Comparison of ENCODE assay signal across 18 cellular contexts in the genomic region with DNA sequence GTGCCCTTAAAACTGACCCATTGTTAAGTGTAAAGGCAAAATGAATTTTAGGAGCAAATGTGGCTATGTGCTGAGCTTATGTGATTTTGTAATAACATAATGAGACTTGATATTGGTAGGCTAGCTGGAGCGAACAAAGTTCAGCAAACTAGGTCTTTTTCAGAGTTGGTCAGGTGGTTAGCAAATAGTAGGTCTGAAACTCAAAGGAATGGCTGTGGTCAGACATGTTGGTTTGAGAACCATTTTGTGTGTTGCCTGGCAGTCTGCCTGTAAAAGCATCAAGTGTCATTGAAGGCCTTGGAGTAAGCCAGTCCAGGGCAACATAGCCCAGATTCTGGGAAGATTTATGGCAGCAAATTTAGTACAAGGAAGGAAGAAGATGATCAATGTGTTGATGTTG. TPM values are rescaled to one million over a fixed set of nuclear protein-coding genes. Genes with fewer than 3 reads are reported as not detected.
A peak's percentile ranks its signal among the peaks of the same experiment; 100 is the strongest.
DNase-seq lines count a peak whose midpoint lies in the region; ATAC-seq and TF ChIP-seq lines count a peak whose summit lies in the region.
"Had no signal": no experiment of that assay in that cellular context is flagged by ENCODE, and none has a peak within 500 bp of the region (broad histone marks: within the 10 kb centered on the region; RNA-seq: fewer than 3 reads in every experiment).

No MANE protein-coding gene starts in this region.

- H3K27me3 Mint-ChIP-seq in GM23338 (ENCODE audit: insufficient read depth, low read depth, poor library complexity) (no peaks in the 10 kb centered on the region), glutamatergic neuron (ENCODE audit: unreplicated experiment) (peaks cover 3% of the 10 kb centered on the region)

- H3F3A ChIP-seq in GM23338 (replicated peaks; ENCODE audit: low read depth): no peaks in the 10 kb centered on the region

- H3K27ac Mint-ChIP-seq in GM23338 (no peak overlapping the region), glutamatergic neuron (ENCODE audit: unreplicated experiment) (no peak overlapping the region)
- H3K27ac Mint-ChIP-seq: CD14-positive monocyte had no signal

- no peaks in the 10 kb centered on the region for H3K27me3 ChIP-seq in GM23338 (ENCODE audit: insufficient read depth)
- H3K27me3 ChIP-seq: Peyer's patch had no signal

- H3K36me3 Mint-ChIP-seq in GM23338 (ENCODE audit: low read depth): peaks cover 47% of the 10 kb centered on the region
- H3K36me3 Mint-ChIP-seq in glutamatergic neuron (ENCODE audit: unreplicated experiment): no peaks in the 10 kb centered on the region

- H3K27ac ChIP-seq in GM23338 (ENCODE audit: low read depth): peak overlapping the region; percentile 42; the same call in 1 of the 2 replicates
- H3K27ac ChIP-seq: GM23248, Peyer's patch had no signal

- peaks cover 14% of the 10 kb centered on the region for H3K36me3 ChIP-seq in GM23338 (ENCODE audit: insufficient read depth)

- peaks cover 6% of the 10 kb centered on the region for H3K4me1 Mint-ChIP-seq in GM23338
- H3K4me1 Mint-ChIP-seq in glutamatergic neuron (ENCODE audit: low read depth, unreplicated experiment): no peaks in the 10 kb centered on the region

- H3K4me2 ChIP-seq in GM23338: no peak overlapping the region

- H3K4me1 ChIP-seq in GM23338 (ENCODE audit: insufficient read depth): peaks cover 4% of the 10 kb centered on the region; the same call in 1 of the 2 replicates

- H3K9me3 Mint-ChIP-seq in GM23338 (no peaks in the 10 kb centered on the region), glutamatergic neuron (ENCODE audit: unreplicated experiment) (peaks cover 2% of the 10 kb centered on the region)
- H3K9me3 Mint-ChIP-seq: CD14-positive monocyte had no signal

- H3K4me3 ChIP-seq in GM23338 (no peak overlapping the region), choroid plexus epithelial cell (ENCODE audit: low read depth, low read length) (no peak overlapping the region)
- H3K4me3 ChIP-seq: GM23248, Peyer's patch had no signal

- H3K4me3 Mint-ChIP-seq in GM23338 (no peak overlapping the region), glutamatergic neuron (ENCODE audit: unreplicated experiment) (no peak overlapping the region)
- H3K4me3 Mint-ChIP-seq: CD14-positive monocyte had no signal

- H4K20me1 ChIP-seq in GM23338 (replicated peaks; ENCODE audit: insufficient read depth): peaks cover 23% of the 10 kb centered on the region

- no peaks in the 10 kb centered on the region for H3K9me2 ChIP-seq in GM23338 (ENCODE audit: insufficient read depth)

- peaks cover 68% of the 10 kb centered on the region for H3K79me2 ChIP-seq in GM23338 (replicated peaks; ENCODE audit: insufficient read depth)

- DNase-seq in GM23338 (ENCODE audit: low spot score) (no peak), RPMI7951 (ENCODE audit: low read depth) (peak; percentile 23), choroid plexus epithelial cell (ENCODE audit: low read depth) (peak; percentile 63), myocyte (ENCODE audit: low read depth) (peak; percentile 82), glutamatergic neuron (no peak)
- no peak for DNase-seq in stimulated activated naive CD4-positive, alpha-beta T cell treated with Interleukin-2 at 50 U/mL for 16 hours (lab: John Stamatoyannopoulos, UW)
- DNase-seq: COR-L47, GM23248, KBM-7, MM.1S, NCI-H1105, NCI-H1694 treated with DMSO at 0.1 percent for 48 hours, NCI-H345, Peyer's patch, SHP77 had no signal

- no peak for TF ChIP-seq CTCF in GM23338 (conservative IDR thresholded peaks at IDR 0.05; ENCODE audit: low read depth in 2 of 2)
- no peak for TF ChIP-seq CTCF in choroid plexus epithelial cell (conservative IDR thresholded peaks at IDR 0.05; ENCODE audit: low read depth, low read length)
- no peak for TF ChIP-seq CTCF in glutamatergic neuron (IDR thresholded peaks at IDR 0.05; ENCODE audit: partially characterized antibody, unreplicated experiment)

- no peak for ATAC-seq in GM23338
- no peak for ATAC-seq in esophagus mucosa
- no peak for ATAC-seq in GM21423 (IDR thresholded peaks at IDR 0.05; ENCODE audit: unreplicated experiment)

- H2AFZ ChIP-seq in GM23338: no peak overlapping the region
- H2AFZ ChIP-seq: GM23248 had no signal

TF ChIP-seq in GM23338, 12 proteins besides CTCF, POLR2A, EP300 and RAD21:
- TF ChIP-seq, protein P1, sequence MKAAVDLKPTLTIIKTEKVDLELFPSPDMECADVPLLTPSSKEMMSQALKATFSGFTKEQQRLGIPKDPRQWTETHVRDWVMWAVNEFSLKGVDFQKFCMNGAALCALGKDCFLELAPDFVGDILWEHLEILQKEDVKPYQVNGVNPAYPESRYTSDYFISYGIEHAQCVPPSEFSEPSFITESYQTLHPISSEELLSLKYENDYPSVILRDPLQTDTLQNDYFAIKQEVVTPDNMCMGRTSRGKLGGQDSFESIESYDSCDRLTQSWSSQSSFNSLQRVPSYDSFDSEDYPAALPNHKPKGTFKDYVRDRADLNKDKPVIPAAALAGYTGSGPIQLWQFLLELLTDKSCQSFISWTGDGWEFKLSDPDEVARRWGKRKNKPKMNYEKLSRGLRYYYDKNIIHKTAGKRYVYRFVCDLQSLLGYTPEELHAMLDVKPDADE (IDR thresholded peaks at IDR 0.05): no peak
- no peak for TF ChIP-seq ZNF331 (CRISPR knock-in tag; IDR thresholded peaks at IDR 0.05; ENCODE audit: low read depth)
- no peak for TF ChIP-seq STAT1 (IDR thresholded peaks at IDR 0.05; ENCODE audit: unreplicated experiment)
- no peak for TF ChIP-seq NANOG (IDR thresholded peaks at IDR 0.05; ENCODE audit: borderline replicate concordance)
- TF ChIP-seq JUNB (IDR thresholded peaks at IDR 0.05; ENCODE audit: unreplicated experiment): no peak
- TF ChIP-seq EZH2 (IDR thresholded peaks at IDR 0.05; ENCODE audit: low read depth, unreplicated experiment): no peak
- no peak for TF ChIP-seq ZNF114 (CRISPR knock-in tag; IDR thresholded peaks at IDR 0.05)
- no peak for TF ChIP-seq CREB1 (CRISPR knock-in tag; IDR thresholded peaks at IDR 0.05; ENCODE audit: low read depth)

RNA-seq across cellular contexts. Expression of a gene that starts 16.4 kb away (rescaled TPM):
- total RNA-seq in GM23338 (2014; rRNA removed; shearing (Covaris generic)): 79.8 and 89.8 TPM in 2 replicates
- 72.8 and 94.5 TPM in 2 replicates for polyA plus RNA-seq in GM23338 (2016; fragmentation: Nextera tagmentation; extraction: Ambion mirVana)
- 50.5 and 58.1 TPM in 2 replicates for total RNA-seq in RPMI7951 (2014; rRNA removed; shearing (Covaris generic))
- total RNA-seq in myocyte (25.1 and 34.4 TPM in 2 replicates), glutamatergic neuron (ENCODE audit: unreplicated experiment) (45.1 TPM), esophagus mucosa (23.8 TPM)
- 38.5 TPM for polyA plus RNA-seq in myocyte (2012)

Comparison
In these comparisons a context has a peak if more than half of its experiments do, and no peak if none do; other contexts are left out.
1. DNase-seq: peak in RPMI7951 (single experiment), choroid plexus epithelial cell (single experiment) and myocyte (single experiment); none in GM23338 (single experiment), glutamatergic neuron (single experiment) and stimulated activated naive CD4-positive, alpha-beta T cell treated with Interleukin-2 at 50 U/mL for 16 hours (single experiment).